1 cellular context compared by ENCODE assay signal in the genomic region with DNA sequence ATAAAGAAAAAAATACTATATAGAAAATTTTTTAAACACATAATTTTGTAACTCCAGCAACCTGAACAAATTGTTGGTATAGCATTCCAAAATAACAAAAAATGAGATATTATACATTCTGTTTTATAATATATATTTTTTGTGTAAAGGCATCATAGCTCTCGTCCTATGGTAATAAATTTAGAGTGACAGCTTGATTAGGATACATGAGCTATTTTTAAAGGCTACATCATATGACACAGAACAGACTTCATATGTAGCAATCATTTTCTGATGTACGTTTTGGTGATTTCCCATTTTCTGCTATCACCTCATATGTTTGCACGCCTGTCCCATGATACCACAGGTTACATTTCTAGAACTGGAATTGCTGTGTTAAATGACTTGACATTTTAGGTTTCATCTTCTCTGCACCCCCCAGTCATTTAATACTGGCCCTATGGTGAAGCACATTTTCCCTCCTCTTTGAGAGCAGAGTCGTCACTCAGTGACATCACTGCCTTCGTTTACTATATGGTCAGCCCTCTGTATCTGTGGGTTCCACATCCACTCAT.
TF ChIP-seq lines count a peak whose summit lies in the region.

No MANE protein-coding gene starts in this region.

TF ChIP-seq in K562, 482 proteins besides CTCF, POLR2A, EP300 and RAD21 (continued from another document):
- TF ChIP-seq, protein P1, sequence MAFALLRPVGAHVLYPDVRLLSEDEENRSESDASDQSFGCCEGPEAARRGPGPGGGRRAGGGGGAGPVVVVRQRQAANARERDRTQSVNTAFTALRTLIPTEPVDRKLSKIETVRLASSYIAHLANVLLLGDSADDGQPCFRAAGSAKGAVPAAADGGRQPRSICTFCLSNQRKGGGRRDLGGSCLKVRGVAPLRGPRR (CRISPR knock-in tag; IDR thresholded peaks at IDR 0.05) = no peak
- no peak for TF ChIP-seq HEY1 (CRISPR knock-in tag; IDR thresholded peaks at IDR 0.05; ENCODE audit: borderline replicate concordance)
- TF ChIP-seq ZNF239 (CRISPR knock-in tag; IDR thresholded peaks at IDR 0.05) = no peak
